In the genomic region with DNA sequence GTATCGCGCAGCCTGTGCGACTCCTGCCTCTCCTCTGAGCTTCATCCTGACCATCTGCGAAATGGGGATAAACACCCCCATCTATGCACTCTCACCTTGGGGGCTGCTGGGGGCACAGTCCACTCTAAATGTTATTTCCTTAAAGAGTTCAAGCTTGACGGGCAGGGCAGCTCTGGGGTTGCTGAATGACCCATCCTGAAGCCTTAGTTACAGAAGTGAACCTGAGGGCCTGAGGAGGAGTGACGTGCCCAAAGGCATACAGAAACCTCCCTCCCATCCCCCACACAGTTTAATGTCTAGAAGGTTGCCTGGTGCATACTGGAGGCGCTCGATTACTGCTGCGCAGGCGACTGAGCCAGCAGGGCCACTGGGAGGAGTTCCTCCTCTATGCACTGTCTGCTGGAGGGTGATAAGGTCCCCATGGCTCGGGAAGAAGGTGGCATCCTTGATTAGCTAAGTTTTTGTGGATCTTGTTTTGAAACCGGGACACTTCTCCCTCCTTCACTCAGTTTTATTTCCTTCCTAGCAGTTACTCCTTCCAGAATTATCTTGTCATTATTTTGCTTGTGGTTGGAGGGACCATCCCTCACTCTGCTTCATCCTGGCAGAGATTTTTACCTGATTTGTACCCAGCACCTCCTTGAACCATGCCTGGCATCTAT, we compare ENCODE assay signal across 1 cellular context.
TF ChIP-seq lines count a peak whose summit lies in the region.

No MANE protein-coding gene starts in this region.

TF ChIP-seq in endothelial cell of umbilical vein, 7 proteins besides CTCF, POLR2A, EP300 and RAD21:
- TF ChIP-seq GATA2 (IDR thresholded peaks at IDR 0.05; ENCODE audit: insufficient read depth, insufficient read length, low read depth, low read length) (no peak), MYC (IDR thresholded peaks at IDR 0.05; ENCODE audit: low read depth, low read length) (no peak), JUN (IDR thresholded peaks at IDR 0.05; ENCODE audit: borderline replicate concordance, insufficient read depth, insufficient read length, low read depth) (no peak)
- TF ChIP-seq, protein P1, sequence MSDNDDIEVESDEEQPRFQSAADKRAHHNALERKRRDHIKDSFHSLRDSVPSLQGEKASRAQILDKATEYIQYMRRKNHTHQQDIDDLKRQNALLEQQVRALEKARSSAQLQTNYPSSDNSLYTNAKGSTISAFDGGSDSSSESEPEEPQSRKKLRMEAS (IDR thresholded peaks at IDR 0.05; ENCODE audit: insufficient read depth, insufficient read length): no peak
